22 cellular contexts compared by ENCODE assay signal in the genomic region with DNA sequence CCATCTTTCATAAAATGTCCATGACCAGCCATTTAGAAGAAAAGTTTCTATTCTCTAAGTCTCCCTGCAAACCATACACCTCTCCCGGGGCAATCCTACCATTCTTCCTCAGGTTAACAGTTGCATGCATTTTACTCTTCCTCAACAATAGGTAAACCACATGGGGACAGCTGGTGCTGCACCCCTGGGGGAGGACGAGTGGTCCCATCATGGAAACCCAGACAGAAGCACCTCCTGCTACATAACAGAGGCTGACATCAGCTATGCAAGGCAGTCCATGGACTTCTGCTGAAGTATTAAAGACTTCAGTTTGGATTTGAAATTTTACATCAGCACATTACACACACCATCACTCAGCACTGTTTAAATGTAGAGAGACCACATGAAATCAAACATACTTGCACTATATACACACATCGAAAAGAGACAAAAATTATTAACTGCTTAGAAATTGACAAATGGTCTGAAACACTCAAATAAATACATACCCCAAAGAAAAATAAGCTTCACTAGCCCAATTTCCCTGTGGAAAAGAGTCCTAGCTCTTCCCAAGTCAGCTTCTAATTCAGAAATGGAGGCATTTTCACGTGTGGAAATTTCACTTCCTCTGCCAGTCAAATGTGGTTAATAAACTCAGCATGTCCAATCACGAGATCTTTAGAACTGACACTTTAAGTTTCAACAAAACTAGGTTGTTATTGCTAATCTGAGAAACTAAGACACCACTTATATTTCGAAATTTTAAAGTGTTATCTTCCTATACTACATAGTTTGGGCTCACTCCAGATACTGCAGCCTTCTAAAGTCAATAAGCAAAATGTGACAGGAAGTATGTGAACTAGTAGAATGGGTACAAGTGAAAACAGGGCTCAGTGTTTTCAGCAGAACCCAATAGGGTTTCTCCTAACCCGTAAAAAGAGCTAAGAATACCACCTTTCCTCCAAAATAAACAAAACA.
DNase-seq lines count a peak whose midpoint lies in the region; ATAC-seq and TF ChIP-seq lines count a peak whose summit lies in the region.
"Had no signal": no experiment of that assay in that cellular context is flagged by ENCODE, and none has a peak within 500 bp of the region (broad histone marks: within the 10 kb centered on the region; RNA-seq: fewer than 3 reads in every experiment).

No MANE protein-coding gene starts in this region.

- H3K36me3 ChIP-seq in right lobe of liver: no peaks in the 10 kb centered on the region
- H3K36me3 ChIP-seq: left lung, neural progenitor cell had no signal

- DNase-seq in SIG-M5 treated with dmso at 0.1 percent for 504 hours (lab: John Stamatoyannopoulos, UW; ENCODE audit: unreplicated experiment) (peak; percentile 22), SIG-M5 (lab: John Stamatoyannopoulos, UW) (no peak), astrocyte of the spinal cord (ENCODE audit: low read depth, low spot score) (peak; percentile 19), foreskin fibroblast (peak; percentile 13 to 48), CD14-positive monocyte (ENCODE audit: low spot score) (no peak), right lobe of liver (no peak), SHP77 treated with DMSO at 0.1 percent for 48 hours (lab: John Stamatoyannopoulos, UW) (no peak)
- DNase-seq: activated CD8-positive, alpha-beta memory T cell treated with anti-CD3 and anti-CD28 coated beads for 24 hours; activated naive CD8-positive, alpha-beta T cell treated with anti-CD3 and anti-CD28 coated beads, Interleukin-2, amount 50 U/mL, for 24 hours; CD4-positive, alpha-beta T cell; DMS53; left lung; mucosa of descending colon; NCI-H2081; SK-N-SH; T-helper 9 cell had no signal

- no peak overlapping the region for H3K27ac Mint-ChIP-seq in CD14-positive monocyte
- H3K27ac Mint-ChIP-seq: activated naive CD8-positive, alpha-beta T cell treated with anti-CD3 and anti-CD28 coated beads, Interleukin-2, amount 50 U/mL, for 24 hours; activated T-helper 1 cell treated with anti-CD3 and anti-CD28 coated beads, Interleukin-12 subunit alpha, Interleukin-12 subunit beta, Interleukin-2, Interleukin-4 antibody, amounts not matched to agents 30 ng/mL and 10 ng/mL and 1 ng/mL, durations not matched to agents 14 hours and 24 hours and 36 hours; CD4-positive, alpha-beta T cell; neural progenitor cell had no signal

- H3K9me3 ChIP-seq in right lobe of liver: no peaks in the 10 kb centered on the region
- H3K9me3 ChIP-seq: left lung, mucosa of descending colon, SK-N-SH had no signal

- peaks cover 15% of the 10 kb centered on the region for H3K4me1 Mint-ChIP-seq in CD14-positive monocyte
- H3K4me1 Mint-ChIP-seq: activated naive CD8-positive, alpha-beta T cell treated with anti-CD3 and anti-CD28 coated beads, Interleukin-2, amount 50 U/mL, for 24 hours; central memory CD8-positive, alpha-beta T cell had no signal

- intact Hi-C loops in CD14-positive monocyte (cut with micrococcal nuclease): no loop called here
- intact Hi-C loops in right lobe of liver (cut with DNase I): no loop called here

- H3K27ac ChIP-seq in right lobe of liver: no peak overlapping the region
- H3K27ac ChIP-seq: neural progenitor cell had no signal

- in situ Hi-C loops in astrocyte of the spinal cord (cut with HindIII; ENCODE audit: low sequenced_read_pairs): no loop called here

- TF ChIP-seq POLR2A in right lobe of liver (IDR thresholded peaks at IDR 0.05): no peak

- no peaks in the 10 kb centered on the region for H3K36me3 Mint-ChIP-seq in CD14-positive monocyte

- no peaks in the 10 kb centered on the region for H3K27me3 ChIP-seq in right lobe of liver
- H3K27me3 ChIP-seq: neural progenitor cell had no signal

- peaks cover 0 to 9% (median 3%) of the 10 kb centered on the region in 3 donors for H3K27me3 Mint-ChIP-seq in CD14-positive monocyte (ENCODE audit: low read depth in 3 of 3)

- H3K9me3 Mint-ChIP-seq in CD14-positive monocyte: no peaks in the 10 kb centered on the region
- H3K9me3 Mint-ChIP-seq: activated naive CD8-positive, alpha-beta T cell treated with anti-CD3 and anti-CD28 coated beads, Interleukin-2, amount 50 U/mL, for 24 hours; activated T-helper 1 cell treated with anti-CD3 and anti-CD28 coated beads, Interleukin-12 subunit alpha, Interleukin-12 subunit beta, Interleukin-2, Interleukin-4 antibody, amounts not matched to agents 30 ng/mL and 10 ng/mL and 1 ng/mL, durations not matched to agents 14 hours and 24 hours and 36 hours; CD4-positive, alpha-beta T cell; central memory CD8-positive, alpha-beta T cell; neural progenitor cell had no signal

- no peaks in the 10 kb centered on the region for H3K4me1 ChIP-seq in right lobe of liver

- WGBS in right lobe of liver (ENCODE audit: insufficient coverage, low coverage, low lambda C conversion rate, missing lambda C conversion rate): 25% methylated on average over 7 of the region's 7 CpGs

- no peak overlapping the region for H3K4me3 Mint-ChIP-seq in CD14-positive monocyte
- H3K4me3 Mint-ChIP-seq: activated naive CD8-positive, alpha-beta T cell treated with anti-CD3 and anti-CD28 coated beads, Interleukin-2, amount 50 U/mL, for 24 hours; activated T-helper 1 cell treated with anti-CD3 and anti-CD28 coated beads, Interleukin-12 subunit alpha, Interleukin-12 subunit beta, Interleukin-2, Interleukin-4 antibody, amounts not matched to agents 30 ng/mL and 10 ng/mL and 1 ng/mL, durations not matched to agents 14 hours and 24 hours and 36 hours; CD4-positive, alpha-beta T cell; central memory CD8-positive, alpha-beta T cell; neural progenitor cell had no signal

- TF ChIP-seq CTCF in astrocyte of the spinal cord (IDR thresholded peaks at IDR 0.05; ENCODE audit: low read depth, low read length): no peak
- TF ChIP-seq CTCF in foreskin fibroblast (IDR thresholded peaks at IDR 0.05; ENCODE audit: low read depth, low read length): no peak
- TF ChIP-seq CTCF in CD14-positive monocyte (IDR thresholded peaks at IDR 0.05): no peak
- TF ChIP-seq CTCF in right lobe of liver (IDR thresholded peaks at IDR 0.05): no peak

- no peak overlapping the region for H3K4me3 ChIP-seq in astrocyte of the spinal cord (ENCODE audit: low read depth, low read length)
- no peak overlapping the region for H3K4me3 ChIP-seq in foreskin fibroblast (ENCODE audit: low read depth in 1 of 2, low read length in 2 of 2)
- no peak overlapping the region for H3K4me3 ChIP-seq in right lobe of liver
- H3K4me3 ChIP-seq: left lung, mucosa of descending colon, neural progenitor cell had no signal

- ATAC-seq in HG03108 (IDR thresholded peaks at IDR 0.05; ENCODE audit: unreplicated experiment): no peak
- no peak for ATAC-seq in right lobe of liver
- ATAC-seq: activated CD4-positive, CD25-positive, alpha-beta regulatory T cell treated with anti-CD3 and anti-CD28 coated beads, Interleukin-2, amount 50 U/mL, for 24 hours; activated naive CD8-positive, alpha-beta T cell treated with anti-CD3 and anti-CD28 coated beads, Interleukin-2, amount 50 U/mL, for 24 hours; mucosa of descending colon; Panc1 had no signal

Comparison
In these comparisons a context has a peak if more than half of its experiments do, and no peak if none do; other contexts are left out.
1. DNase-seq: peak in SIG-M5 treated with dmso at 0.1 percent for 504 hours (single experiment), astrocyte of the spinal cord (single experiment) and foreskin fibroblast (2 of 2); none in SIG-M5 (single experiment), CD14-positive monocyte (single experiment), right lobe of liver (0 of 3) and SHP77 treated with DMSO at 0.1 percent for 48 hours (single experiment).